In genomic region chr5:6748142-6748541, GRCh38 we compare ENCODE assay signal across 20 cellular contexts. TPM values are rescaled to one million over a fixed set of nuclear protein-coding genes. Genes with fewer than 3 reads are reported as not detected.
DNase-seq lines count a peak whose midpoint lies in the region; ATAC-seq and TF ChIP-seq lines count a peak whose summit lies in the region.
"Had no signal": no experiment of that assay in that cellular context is flagged by ENCODE, and none has a peak within 500 bp of the region (broad histone marks: within the 10 kb centered on the region; RNA-seq: fewer than 3 reads in every experiment).

No MANE protein-coding gene starts in this region.

- H3K9me3 ChIP-seq in Peyer's patch (no peaks in the 10 kb centered on the region), neural cell (ENCODE audit: low read length) (no peaks in the 10 kb centered on the region), transverse colon (no peaks in the 10 kb centered on the region)
- H3K9me3 ChIP-seq: SJCRH30 had no signal

- H3K27me3 ChIP-seq in Peyer's patch = no peaks in the 10 kb centered on the region
- H3K27me3 ChIP-seq in neural cell (ENCODE audit: insufficient read depth, low read depth, low read length) = no peaks in the 10 kb centered on the region
- no peaks in the 10 kb centered on the region for H3K27me3 ChIP-seq in transverse colon
- H3K27me3 ChIP-seq: SJCRH30 had no signal

- no peaks in the 10 kb centered on the region for H3K27me3 Mint-ChIP-seq in activated T-helper 17 cell treated with anti-CD3 and anti-CD28 coated beads, Interleukin-2, amount 50 U/mL, for 72 hours
- no peaks in the 10 kb centered on the region for H3K27me3 Mint-ChIP-seq in type B pancreatic cell

- H3K4me3 Mint-ChIP-seq in activated T-helper 17 cell treated with anti-CD3 and anti-CD28 coated beads, Interleukin-2, amount 50 U/mL, for 72 hours = no peak overlapping the region
- no peak overlapping the region for H3K4me3 Mint-ChIP-seq in type B pancreatic cell

- H3K27ac ChIP-seq in Peyer's patch (no peak overlapping the region), neural cell (ENCODE audit: low read length) (no peak overlapping the region), transverse colon (no peak overlapping the region)
- H3K27ac ChIP-seq: RWPE1, SJCRH30 had no signal

- 94% methylated on average over 10 of the region's 11 CpGs; no CpG with 5 or more reads in 1 of the 2 donors for WGBS in transverse colon (ENCODE audit: low coverage in 1 of 2), 2 donors

- no peaks in the 10 kb centered on the region for H3K9me2 ChIP-seq in neural cell (ENCODE audit: insufficient read depth, low read length)

- peak in 2 of 3 donors; percentile 31 to 32 for DNase-seq in Peyer's patch
- DNase-seq in transverse colon = peak; percentile 2
- DNase-seq in type B pancreatic cell (ENCODE audit: extremely low spot score, unreplicated experiment) = no peak
- DNase-seq in activated gamma-delta T cell (lab: John Stamatoyannopoulos, UW) = no peak
- DNase-seq in DMS 273 treated with DMSO at 0.1 percent for 48 hours (lab: John Stamatoyannopoulos, UW) = no peak
- DNase-seq: ACHN, C1 segment of cervical spinal cord, DMS79 treated with DMSO at 0.1 percent for 48 hours, H7, MM.1S, NCI-H1092, NCI-H1436 treated with DMSO at 0.1 percent for 48 hours, NCI-H2029 treated with DMSO at 0.1 percent for 48 hours, NCI-H2171, NCI-H526, PC-3, SJCRH30 had no signal

- H3K36me3 ChIP-seq in Peyer's patch (peaks cover 0 to 59% (median 0%) of the 10 kb centered on the region in 3 donors), neural cell (ENCODE audit: insufficient read depth, low read length) (peaks cover 10% of the 10 kb centered on the region), transverse colon (peaks cover 0 to 50% (median 11%) of the 10 kb centered on the region in 4 donors)

- no peak for TF ChIP-seq POLR2A in Peyer's patch (IDR thresholded peaks at IDR 0.05)
- TF ChIP-seq POLR2A in transverse colon (IDR thresholded peaks at IDR 0.05) = no peak

- H3K4me3 ChIP-seq in Peyer's patch = no peak overlapping the region
- peak overlapping the region; percentile 12 for H3K4me3 ChIP-seq in neural cell (ENCODE audit: low read length)
- H3K4me3 ChIP-seq in transverse colon = no peak overlapping the region
- H3K4me3 ChIP-seq: SJCRH30 had no signal

- H3K4me1 ChIP-seq in Peyer's patch (peaks cover 0 to 7% (median 0%) of the 10 kb centered on the region in 4 donors), transverse colon (peaks cover 0 to 5% (median 0%) of the 10 kb centered on the region in 4 donors)
- H3K4me1 ChIP-seq: SJCRH30 had no signal

- peak overlapping the region; percentile 21 for H3K27ac Mint-ChIP-seq in activated T-helper 17 cell treated with anti-CD3 and anti-CD28 coated beads, Interleukin-2, amount 50 U/mL, for 72 hours
- H3K27ac Mint-ChIP-seq in type B pancreatic cell = no peak overlapping the region

- TF ChIP-seq EP300 in neural cell (conservative IDR thresholded peaks at IDR 0.05; ENCODE audit: poor library complexity, severe bottlenecking) = no peak
- no peak for TF ChIP-seq EP300 in transverse colon (IDR thresholded peaks at IDR 0.05; ENCODE audit: low read depth)

- H3K4me1 Mint-ChIP-seq in activated T-helper 17 cell treated with anti-CD3 and anti-CD28 coated beads, Interleukin-2, amount 50 U/mL, for 72 hours = peaks cover 5% of the 10 kb centered on the region
- H3K4me1 Mint-ChIP-seq in type B pancreatic cell (ENCODE audit: unreplicated experiment) = peaks cover 2% of the 10 kb centered on the region

- H4K20me1 ChIP-seq in neural cell (ENCODE audit: insufficient read depth) = no peaks in the 10 kb centered on the region

- H2AFZ ChIP-seq in neural cell (ENCODE audit: low read depth, low read length) = no peak overlapping the region

- H3K36me3 Mint-ChIP-seq in activated T-helper 17 cell treated with anti-CD3 and anti-CD28 coated beads, Interleukin-2, amount 50 U/mL, for 72 hours (ENCODE audit: low read depth) = peaks cover 100% of the 10 kb centered on the region
- peaks cover 25% of the 10 kb centered on the region for H3K36me3 Mint-ChIP-seq in type B pancreatic cell

- no peak overlapping the region for H3K9ac ChIP-seq in neural cell (ENCODE audit: low read length)

- in situ Hi-C loops in transverse colon (cut with MboI; ENCODE audit: low pct_ligation_motif_present in 1 of 4, low pct_unique_long_range_greater_than_20kb in 1 of 4, low sequenced_read_pairs in 3 of 4) = loop anchor here in 3 of 4 donors (10.0 to 25.0 kb wide), 3 partner anchors 111 to 136 kb away; partner anchors contain the start of genes NSUN2 (in 1 of the 3) and SRD5A1 (in 1 of the 3)

- H3K4me2 ChIP-seq in neural cell (ENCODE audit: low read length) = no peak overlapping the region

- TF ChIP-seq RAD21 in neural cell (conservative IDR thresholded peaks at IDR 0.05) = no peak

- H3K79me2 ChIP-seq in neural cell (replicated peaks; ENCODE audit: insufficient read depth, low read length) = no peaks in the 10 kb centered on the region

- H3K9me3 Mint-ChIP-seq in activated T-helper 17 cell treated with anti-CD3 and anti-CD28 coated beads, Interleukin-2, amount 50 U/mL, for 72 hours = no peaks in the 10 kb centered on the region
- H3K9me3 Mint-ChIP-seq in type B pancreatic cell = no peaks in the 10 kb centered on the region

- intact Hi-C loops in transverse colon (cut with DNase I; ENCODE audit: low total_unique reads) = no loop called here

- H3F3A ChIP-seq in neural cell (ENCODE audit: insufficient read depth, low read length, poor library complexity, severe bottlenecking) = no peaks in the 10 kb centered on the region

- TF ChIP-seq CTCF in Peyer's patch (IDR thresholded peaks at IDR 0.05) (no peak), neural cell (IDR thresholded peaks at IDR 0.05; ENCODE audit: poor library complexity, severe bottlenecking) (no peak), transverse colon (IDR thresholded peaks at IDR 0.05) (no peak), type B pancreatic cell (conservative IDR thresholded peaks at IDR 0.05) (no peak)

- no peak for ATAC-seq in activated T-helper 17 cell treated with anti-CD3 and anti-CD28 coated beads, Interleukin-2, amount 50 U/mL, for 72 hours (replicated peaks)
- ATAC-seq: PC-3 had no signal

TF ChIP-seq in neural cell, 6 proteins besides CTCF, POLR2A, EP300 and RAD21:
- TF ChIP-seq TAF1 (IDR thresholded peaks at IDR 0.05; ENCODE audit: low read depth) (no peak), POLR2AphosphoS5 (IDR thresholded peaks at IDR 0.05) (no peak), MXI1 (conservative IDR thresholded peaks at IDR 0.05; ENCODE audit: poor library complexity, severe bottlenecking) (no peak), SMC3 (conservative IDR thresholded peaks at IDR 0.05; ENCODE audit: poor library complexity) (no peak), EZH2 (IDR thresholded peaks at IDR 0.05; ENCODE audit: borderline replicate concordance, insufficient read depth, low read length, poor library complexity, severe bottlenecking) (no peak), REST (IDR thresholded peaks at IDR 0.05; ENCODE audit: borderline replicate concordance) (no peak)

RNA-seq across cellular contexts. Expression of gene TENT4A, which starts 34.9 kb away (rescaled TPM):
- total RNA-seq in Peyer's patch (10 to 100 TPM; 28.0 to 71.8 (median 44.5) TPM), transverse colon (10 to 100 TPM; 20.9 to 70.3 (median 28.1) TPM), type B pancreatic cell (ENCODE audit: low replicate concordance) (21.7 and 34.1 TPM in 2 replicates)
- total RNA-seq in activated T-helper 17 cell treated with anti-CD3 and anti-CD28 coated beads, Interleukin-2, amount 50 U/mL, for 72 hours = 10 to 100 TPM; 39.0 to 52.4 TPM
- polyA plus RNA-seq in neural cell = 12.1 and 14.7 TPM in 2 replicates
- polyA minus RNA-seq in neural cell = 36.0 and 37.4 TPM in 2 replicates

Comparison
In these comparisons a context has a peak if more than half of its experiments do, and no peak if none do; other contexts are left out.
1. DNase-seq: peak in Peyer's patch (2 of 3) and transverse colon (single experiment); none in type B pancreatic cell (single experiment), activated gamma-delta T cell (single experiment) and DMS 273 treated with DMSO at 0.1 percent for 48 hours (single experiment).